8 cellular contexts compared by ENCODE assay signal in the genomic region with DNA sequence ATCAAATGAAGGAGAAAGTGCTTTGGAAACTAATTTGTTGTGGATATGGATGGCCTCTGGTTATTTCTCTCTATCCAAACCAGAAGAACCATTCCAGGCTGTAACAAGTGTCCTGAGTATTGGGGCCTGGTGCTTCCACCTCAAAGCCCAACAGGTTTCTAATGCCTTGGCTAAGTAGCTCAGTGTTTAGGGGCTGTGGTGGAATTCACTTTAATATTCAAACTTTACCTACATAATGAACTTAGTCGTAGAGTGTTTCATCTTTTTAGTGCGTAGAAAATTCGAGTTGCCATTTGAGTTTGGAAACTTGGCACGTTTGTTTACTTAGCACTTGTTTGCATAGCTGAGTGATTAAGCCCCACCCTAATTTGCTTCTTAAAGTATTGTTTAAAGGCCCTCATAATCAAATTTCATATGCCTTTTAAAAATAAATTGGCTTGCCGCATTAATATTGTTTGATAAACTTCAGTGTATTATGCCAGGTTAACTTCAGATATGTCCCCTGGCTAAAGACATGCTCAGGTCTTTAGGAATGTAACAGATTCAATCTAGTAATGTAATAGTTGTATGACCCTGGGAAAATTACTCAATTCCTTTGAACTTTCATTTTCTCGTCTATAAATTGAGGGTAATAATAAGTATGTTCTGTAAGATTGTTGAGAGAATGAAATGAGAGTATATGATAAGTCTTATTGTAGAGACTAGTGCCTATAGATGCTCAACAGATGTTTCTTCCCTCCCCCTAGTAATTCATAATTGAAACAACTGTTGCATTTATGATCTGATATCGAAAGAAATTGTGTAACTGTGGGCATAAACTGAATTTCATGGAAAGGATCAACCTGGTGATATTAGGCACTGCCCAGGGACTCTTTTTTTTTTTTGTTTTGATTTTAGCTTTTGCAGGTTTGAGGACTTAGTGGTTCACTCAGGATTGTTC. TPM values are rescaled to one million over a fixed set of nuclear protein-coding genes. Genes with fewer than 3 reads are reported as not detected.
A peak's percentile ranks its signal among the peaks of the same experiment; 100 is the strongest.
DNase-seq lines count a peak whose midpoint lies in the region; ATAC-seq, FAIRE-seq and TF ChIP-seq lines count a peak whose summit lies in the region.

No MANE protein-coding gene starts in this region.

- no peaks in the 10 kb centered on the region for H3K36me3 ChIP-seq in RWPE2 (ENCODE audit: low read depth)
- H3K36me3 ChIP-seq in esophagus squamous epithelium = no peaks in the 10 kb centered on the region
- H3K36me3 ChIP-seq in rectal smooth muscle tissue (ENCODE audit: control insufficient read depth, insufficient read depth, low read length) = no peaks in the 10 kb centered on the region

- H3K9ac ChIP-seq in rectal smooth muscle tissue (ENCODE audit: low read length) = no peak overlapping the region

- H3K27ac ChIP-seq in RWPE2 (ENCODE audit: poor library complexity, severe bottlenecking) (peak overlapping the region; percentile 50), esophagus squamous epithelium (peak overlapping the region; percentile 89 to 95 (median 91)), rectal smooth muscle tissue (ENCODE audit: low read depth, low read length) (peak overlapping the region; percentile 81)

- H3K4me1 ChIP-seq in RWPE2 (ENCODE audit: insufficient read depth, poor library complexity, severe bottlenecking) (peaks cover 16% of the 10 kb centered on the region), esophagus squamous epithelium (peaks cover 21 to 39% (median 26%) of the 10 kb centered on the region in 3 donors), rectal smooth muscle tissue (ENCODE audit: control insufficient read depth, insufficient read depth, low read length) (peaks cover 8% of the 10 kb centered on the region)

- TF ChIP-seq CTCF in RWPE2 (IDR thresholded peaks at IDR 0.05; ENCODE audit: poor library complexity, severe bottlenecking) (no peak), esophagus squamous epithelium (IDR thresholded peaks at IDR 0.05) (no peak)

- WGBS in esophagus squamous epithelium, 2 donors = 30 to 42% methylated on average over 7 of the region's 7 CpGs

- no peaks in the 10 kb centered on the region for H3K27me3 ChIP-seq in RWPE2 (ENCODE audit: insufficient read depth, poor library complexity, severe bottlenecking)
- no peaks in the 10 kb centered on the region for H3K27me3 ChIP-seq in esophagus squamous epithelium
- no peaks in the 10 kb centered on the region for H3K27me3 ChIP-seq in rectal smooth muscle tissue (ENCODE audit: control insufficient read depth, insufficient read depth, low read length)

- peak overlapping the region; percentile 94 for H3K4me3 ChIP-seq in RWPE2 (ENCODE audit: severe bottlenecking)
- peak overlapping the region; percentile 64 to 94 (median 81) for H3K4me3 ChIP-seq in esophagus squamous epithelium
- peak overlapping the region; percentile 80 for H3K4me3 ChIP-seq in rectal smooth muscle tissue (ENCODE audit: low read length)

- no peak for TF ChIP-seq POLR2A in esophagus squamous epithelium (IDR thresholded peaks at IDR 0.05)

- ATAC-seq in RWPE2 (ENCODE audit: low read depth) = peak; percentile 18

- DNase-seq in RWPE2 (ENCODE audit: low spot score) (no peak), esophagus squamous epithelium (lab: John Stamatoyannopoulos, UW) (no peak), HuH-7 (ENCODE audit: low spot score) (no peak), islet precursor cell (no peak), MV-4-11 (lab: John Stamatoyannopoulos, UW) (no peak)
- no peak for DNase-seq in activated CD8-positive, alpha-beta memory T cell treated with anti-CD3 and anti-CD28 coated beads, Interleukin-2, amount 50 U/mL, for 4 hours

- intact Hi-C loops in esophagus squamous epithelium (cut with DNase I) = no loop called here

- peak; percentile 3 for FAIRE-seq in G401.6 (lab: Jason Lieb, UNC)

- H3K9me3 ChIP-seq in RWPE2 (ENCODE audit: severe bottlenecking) = no peaks in the 10 kb centered on the region
- H3K9me3 ChIP-seq in esophagus squamous epithelium = no peaks in the 10 kb centered on the region

RNA-seq across cellular contexts. Expression of a gene that starts 1.6 kb away (rescaled TPM):
- total RNA-seq in esophagus squamous epithelium = 10 to 100 TPM in 1 of 4 donors, 1 to 10 TPM in 3; 4.6 to 18.1 (median 7.5) TPM

RNA-seq across cellular contexts. Expression of a gene that starts 39.6 kb away (rescaled TPM):
- 1 to 10 TPM; 1.3 to 9.7 (median 4.4) TPM for total RNA-seq in esophagus squamous epithelium
